ENCODE assay signal across 26 cellular contexts in the genomic region with DNA sequence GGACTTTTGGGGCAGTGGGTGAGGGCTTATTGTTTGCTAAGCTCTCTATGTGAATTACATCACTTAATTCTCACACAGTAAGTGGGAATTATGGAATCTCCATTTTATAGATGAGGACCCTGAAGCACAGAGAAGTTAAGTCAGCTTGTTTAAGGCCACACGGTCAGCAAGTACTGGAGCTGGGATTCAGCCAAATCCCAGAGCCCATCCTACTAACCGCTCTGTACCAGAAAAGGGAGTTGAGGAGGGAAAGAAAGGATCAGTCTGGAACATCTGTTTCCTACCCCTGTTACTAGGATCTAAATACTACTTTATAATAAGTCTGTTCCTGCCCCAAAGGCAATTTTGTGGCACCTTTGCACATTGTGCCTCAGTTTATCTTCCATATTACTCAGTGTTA. TPM values are rescaled to one million over a fixed set of nuclear protein-coding genes. Genes with fewer than 3 reads are reported as not detected.
DNase-seq lines count a peak whose midpoint lies in the region; ATAC-seq, FAIRE-seq and TF ChIP-seq lines count a peak whose summit lies in the region.
"Had no signal": no experiment of that assay in that cellular context is flagged by ENCODE, and none has a peak within 500 bp of the region (broad histone marks: within the 10 kb centered on the region; RNA-seq: fewer than 3 reads in every experiment).

No MANE protein-coding gene starts in this region.

- H3K36me3 ChIP-seq in heart left ventricle (no peaks in the 10 kb centered on the region), right atrium auricular region (no peaks in the 10 kb centered on the region)
- H3K36me3 ChIP-seq: BE2C, BLaER1 had no signal

- no peak for TF ChIP-seq POLR2A in heart left ventricle (IDR thresholded peaks at IDR 0.05)

- no peak for TF ChIP-seq CTCF in heart left ventricle (IDR thresholded peaks at IDR 0.05)
- TF ChIP-seq CTCF in right atrium auricular region (IDR thresholded peaks at IDR 0.05) = no peak

- H3K9me3 ChIP-seq in heart left ventricle (no peaks in the 10 kb centered on the region), right atrium auricular region (no peaks in the 10 kb centered on the region)
- H3K9me3 ChIP-seq: BE2C had no signal

- H3K4me1 ChIP-seq in heart left ventricle = peaks cover 4 to 69% (median 46%) of the 10 kb centered on the region in 12 donors
- H3K4me1 ChIP-seq in right atrium auricular region = peaks cover 0 to 28% of the 10 kb centered on the region in 2 donors

- H3K27me3 ChIP-seq in heart left ventricle (no peaks in the 10 kb centered on the region), right atrium auricular region (no peaks in the 10 kb centered on the region)
- H3K27me3 ChIP-seq: BE2C, BLaER1 had no signal

- DNase-seq in NCI-H82 (lab: John Stamatoyannopoulos, UW) (peak; percentile 8), NCI-H82 treated with DMSO at 0.1 percent for 48 hours (lab: John Stamatoyannopoulos, UW; ENCODE audit: unreplicated experiment) (no peak), heart left ventricle (peak in 1 of 5 donors; percentile 40), right atrium auricular region (ENCODE audit: low spot score) (no peak), left ventricle myocardium superior (no peak), cerebellar nuclear complex (lab: John Stamatoyannopoulos, UW) (no peak)
- DNase-seq: ACHN; BE2C; C1 segment of cervical spinal cord; CD4-positive, alpha-beta memory T cell; CD4-positive, CD25-positive, alpha-beta regulatory T cell; CD8-positive, alpha-beta memory T cell; COR-L47; DMS 273 treated with DMSO at 0.1 percent for 48 hours; DMS153; DMS79; DND-41; EL; GDM1 had no signal

- ATAC-seq in heart left ventricle (peak in 3 of 4 donors; percentile 28 to 44 (median 36)), left ventricle myocardium superior (peak; percentile 46), HG03432 (IDR thresholded peaks at IDR 0.05; ENCODE audit: unreplicated experiment) (no peak)
- ATAC-seq: GM12878 had no signal

- H3K4me3 ChIP-seq in heart left ventricle (no peak overlapping the region), right atrium auricular region (no peak overlapping the region)
- H3K4me3 ChIP-seq: BLaER1, GM12878 had no signal

- intact Hi-C loops in heart left ventricle (cut with DNase I) (loop anchor here in 1 of 10 donors (5.0 kb wide), 1 partner anchor 34 kb away; no protein-coding TSS in a partner anchor), left ventricle myocardium superior (cut with micrococcal nuclease) (no loop called here)

- FAIRE-seq in A204.1 (lab: Jason Lieb, UNC) = peak; percentile 14
- FAIRE-seq: GM12878, GM12892, GM18507 had no signal

- 31 to 52% (median 35%) methylated on average over 2 of the region's 2 CpGs for WGBS in heart left ventricle, 4 donors

- H3K27ac ChIP-seq in heart left ventricle = no peak overlapping the region
- H3K27ac ChIP-seq in right atrium auricular region = no peak overlapping the region
- H3K27ac ChIP-seq: 22Rv1, BLaER1 had no signal

RNA-seq across cellular contexts. Expression of a gene that starts 42.6 kb away (rescaled TPM):
- total RNA-seq in heart left ventricle (100 to 1,000 TPM; 141 to 413 (median 277) TPM), right atrium auricular region (10 to 100 TPM; 65.2 to 66.0 TPM), left ventricle myocardium superior (332 TPM)
- 10 to 100 TPM; 48.7 to 63.8 TPM for polyA plus RNA-seq in heart left ventricle
